ENCODE assay signal across 1 cellular context in the genomic region with DNA sequence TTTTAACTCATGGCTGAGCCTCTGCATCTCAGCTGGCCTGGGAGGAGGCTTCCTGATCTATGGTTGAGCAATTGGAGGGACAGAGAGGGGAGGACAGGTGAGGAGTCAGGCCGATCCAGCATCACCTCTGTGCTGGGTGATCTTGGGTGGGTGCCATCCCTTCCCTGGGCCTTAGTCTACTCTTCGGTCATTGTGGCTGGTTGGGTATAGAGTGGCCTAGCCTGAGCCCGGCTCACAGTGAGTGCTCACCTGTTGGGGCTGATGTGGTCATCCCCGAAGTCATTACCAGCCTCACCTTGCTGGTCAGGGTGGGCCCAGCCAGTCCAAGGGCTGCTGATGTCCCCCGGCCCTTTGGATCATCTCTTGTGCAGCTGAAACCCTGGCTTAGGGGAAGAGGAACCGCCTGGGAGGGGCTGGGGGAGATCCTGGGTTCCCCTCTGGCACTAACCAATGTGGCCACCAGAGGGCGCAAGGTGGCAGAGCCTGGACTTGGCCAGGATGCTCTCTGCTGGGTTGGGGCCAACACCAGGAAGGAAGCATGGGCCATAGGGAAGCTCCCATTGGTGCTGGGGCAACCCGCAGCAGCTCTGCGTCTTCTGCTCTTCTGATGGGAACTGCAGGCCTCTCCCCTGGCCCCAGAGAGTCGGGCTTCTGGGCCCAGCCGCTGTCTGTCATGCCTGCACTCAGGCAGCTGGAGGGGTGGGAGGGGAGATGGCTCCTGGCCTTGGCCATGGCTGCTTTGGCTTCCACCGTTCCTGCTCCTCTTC.
A peak's percentile ranks its signal among the peaks of the same experiment; 100 is the strongest.
TF ChIP-seq lines count a peak whose summit lies in the region.

No MANE protein-coding gene starts in this region.

TF ChIP-seq in HepG2, 621 proteins besides CTCF, POLR2A, EP300 and RAD21 (continued from another document and continues in another):
- TF ChIP-seq, protein P1, sequence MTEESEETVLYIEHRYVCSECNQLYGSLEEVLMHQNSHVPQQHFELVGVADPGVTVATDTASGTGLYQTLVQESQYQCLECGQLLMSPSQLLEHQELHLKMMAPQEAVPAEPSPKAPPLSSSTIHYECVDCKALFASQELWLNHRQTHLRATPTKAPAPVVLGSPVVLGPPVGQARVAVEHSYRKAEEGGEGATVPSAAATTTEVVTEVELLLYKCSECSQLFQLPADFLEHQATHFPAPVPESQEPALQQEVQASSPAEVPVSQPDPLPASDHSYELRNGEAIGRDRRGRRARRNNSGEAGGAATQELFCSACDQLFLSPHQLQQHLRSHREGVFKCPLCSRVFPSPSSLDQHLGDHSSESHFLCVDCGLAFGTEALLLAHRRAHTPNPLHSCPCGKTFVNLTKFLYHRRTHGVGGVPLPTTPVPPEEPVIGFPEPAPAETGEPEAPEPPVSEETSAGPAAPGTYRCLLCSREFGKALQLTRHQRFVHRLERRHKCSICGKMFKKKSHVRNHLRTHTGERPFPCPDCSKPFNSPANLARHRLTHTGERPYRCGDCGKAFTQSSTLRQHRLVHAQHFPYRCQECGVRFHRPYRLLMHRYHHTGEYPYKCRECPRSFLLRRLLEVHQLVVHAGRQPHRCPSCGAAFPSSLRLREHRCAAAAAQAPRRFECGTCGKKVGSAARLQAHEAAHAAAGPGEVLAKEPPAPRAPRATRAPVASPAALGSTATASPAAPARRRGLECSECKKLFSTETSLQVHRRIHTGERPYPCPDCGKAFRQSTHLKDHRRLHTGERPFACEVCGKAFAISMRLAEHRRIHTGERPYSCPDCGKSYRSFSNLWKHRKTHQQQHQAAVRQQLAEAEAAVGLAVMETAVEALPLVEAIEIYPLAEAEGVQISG (CRISPR knock-in tag; IDR thresholded peaks at IDR 0.05): peak; percentile 37; the same call in 1 of the 2 replicates
- TF ChIP-seq NONO (IDR thresholded peaks at IDR 0.05): no peak
- TF ChIP-seq NONO (CRISPR knock-in tag; conservative IDR thresholded peaks at IDR 0.05): no peak
- TF ChIP-seq RCOR2 (CRISPR knock-in tag; IDR thresholded peaks at IDR 0.05): no peak
- peak; percentile 36 for TF ChIP-seq AGO1 (IDR thresholded peaks at IDR 0.05; ENCODE audit: low read depth, low read length, poor library complexity, severe bottlenecking)
- no peak for TF ChIP-seq FOXK2 (IDR thresholded peaks at IDR 0.05)
- peak; percentile 62; the same call in 1 of the 2 replicates for TF ChIP-seq KDM3A (CRISPR knock-in tag; IDR thresholded peaks at IDR 0.05; ENCODE audit: low read depth)
- no peak for TF ChIP-seq NFKB2 (CRISPR knock-in tag; IDR thresholded peaks at IDR 0.05; ENCODE audit: borderline replicate concordance)
- TF ChIP-seq, protein P2, sequence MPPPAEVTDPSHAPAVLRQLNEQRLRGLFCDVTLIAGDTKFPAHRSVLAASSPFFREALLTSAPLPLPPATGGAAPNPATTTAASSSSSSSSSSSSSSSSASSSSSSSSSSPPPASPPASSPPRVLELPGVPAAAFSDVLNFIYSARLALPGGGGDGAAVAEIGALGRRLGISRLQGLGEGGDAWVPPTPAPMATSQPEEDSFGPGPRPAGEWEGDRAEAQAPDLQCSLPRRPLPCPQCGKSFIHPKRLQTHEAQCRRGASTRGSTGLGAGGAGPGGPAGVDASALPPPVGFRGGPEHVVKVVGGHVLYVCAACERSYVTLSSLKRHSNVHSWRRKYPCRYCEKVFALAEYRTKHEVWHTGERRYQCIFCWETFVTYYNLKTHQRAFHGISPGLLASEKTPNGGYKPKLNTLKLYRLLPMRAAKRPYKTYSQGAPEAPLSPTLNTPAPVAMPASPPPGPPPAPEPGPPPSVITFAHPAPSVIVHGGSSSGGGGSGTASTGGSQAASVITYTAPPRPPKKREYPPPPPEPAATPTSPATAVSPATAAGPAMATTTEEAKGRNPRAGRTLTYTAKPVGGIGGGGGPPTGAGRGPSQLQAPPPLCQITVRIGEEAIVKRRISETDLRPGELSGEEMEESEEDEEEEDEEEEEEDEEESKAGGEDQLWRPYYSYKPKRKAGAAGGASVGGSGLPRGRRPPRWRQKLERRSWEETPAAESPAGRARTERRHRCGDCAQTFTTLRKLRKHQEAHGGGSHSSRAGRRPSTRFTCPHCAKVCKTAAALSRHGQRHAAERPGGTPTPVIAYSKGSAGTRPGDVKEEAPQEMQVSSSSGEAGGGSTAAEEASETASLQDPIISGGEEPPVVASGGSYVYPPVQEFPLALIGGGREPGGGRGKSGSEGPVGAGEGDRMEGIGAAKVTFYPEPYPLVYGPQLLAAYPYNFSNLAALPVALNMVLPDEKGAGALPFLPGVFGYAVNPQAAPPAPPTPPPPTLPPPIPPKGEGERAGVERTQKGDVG (CRISPR knock-in tag; IDR thresholded peaks at IDR 0.05; ENCODE audit: borderline replicate concordance): 0 out of 2 replicates have a peak, but pooled peaks have one; percentile 48
- no peak for TF ChIP-seq BCL6 (CRISPR knock-in tag; IDR thresholded peaks at IDR 0.05)
- no peak for TF ChIP-seq ZNF616 (CRISPR knock-in tag; IDR thresholded peaks at IDR 0.05; ENCODE audit: low read depth)
- TF ChIP-seq, protein P3, sequence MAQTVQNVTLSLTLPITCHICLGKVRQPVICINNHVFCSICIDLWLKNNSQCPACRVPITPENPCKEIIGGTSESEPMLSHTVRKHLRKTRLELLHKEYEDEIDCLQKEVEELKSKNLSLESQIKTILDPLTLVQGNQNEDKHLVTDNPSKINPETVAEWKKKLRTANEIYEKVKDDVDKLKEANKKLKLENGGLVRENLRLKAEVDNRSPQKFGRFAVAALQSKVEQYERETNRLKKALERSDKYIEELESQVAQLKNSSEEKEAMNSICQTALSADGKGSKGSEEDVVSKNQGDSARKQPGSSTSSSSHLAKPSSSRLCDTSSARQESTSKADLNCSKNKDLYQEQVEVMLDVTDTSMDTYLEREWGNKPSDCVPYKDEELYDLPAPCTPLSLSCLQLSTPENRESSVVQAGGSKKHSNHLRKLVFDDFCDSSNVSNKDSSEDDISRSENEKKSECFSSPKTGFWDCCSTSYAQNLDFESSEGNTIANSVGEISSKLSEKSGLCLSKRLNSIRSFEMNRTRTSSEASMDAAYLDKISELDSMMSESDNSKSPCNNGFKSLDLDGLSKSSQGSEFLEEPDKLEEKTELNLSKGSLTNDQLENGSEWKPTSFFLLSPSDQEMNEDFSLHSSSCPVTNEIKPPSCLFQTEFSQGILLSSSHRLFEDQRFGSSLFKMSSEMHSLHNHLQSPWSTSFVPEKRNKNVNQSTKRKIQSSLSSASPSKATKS (CRISPR knock-in tag; IDR thresholded peaks at IDR 0.05): no peak
- TF ChIP-seq ZFP41 (CRISPR knock-in tag; IDR thresholded peaks at IDR 0.05; ENCODE audit: borderline replicate concordance): peak; percentile 49; the same call in 1 of the 2 replicates
- no peak for TF ChIP-seq NFKBIZ (CRISPR knock-in tag; IDR thresholded peaks at IDR 0.05)
- no peak for TF ChIP-seq HOXD1 (CRISPR knock-in tag; IDR thresholded peaks at IDR 0.05)
- TF ChIP-seq SAP130 (CRISPR knock-in tag; IDR thresholded peaks at IDR 0.05; ENCODE audit: low read depth): peak; percentile 71
- TF ChIP-seq SOX6 (IDR thresholded peaks at IDR 0.05): no peak
- peak; percentile 24; the same call in 1 of the 2 replicates for TF ChIP-seq SOX6 (CRISPR knock-in tag; IDR thresholded peaks at IDR 0.05)
- no peak for TF ChIP-seq ZNF564 (CRISPR knock-in tag; IDR thresholded peaks at IDR 0.05)
- TF ChIP-seq, protein P4, sequence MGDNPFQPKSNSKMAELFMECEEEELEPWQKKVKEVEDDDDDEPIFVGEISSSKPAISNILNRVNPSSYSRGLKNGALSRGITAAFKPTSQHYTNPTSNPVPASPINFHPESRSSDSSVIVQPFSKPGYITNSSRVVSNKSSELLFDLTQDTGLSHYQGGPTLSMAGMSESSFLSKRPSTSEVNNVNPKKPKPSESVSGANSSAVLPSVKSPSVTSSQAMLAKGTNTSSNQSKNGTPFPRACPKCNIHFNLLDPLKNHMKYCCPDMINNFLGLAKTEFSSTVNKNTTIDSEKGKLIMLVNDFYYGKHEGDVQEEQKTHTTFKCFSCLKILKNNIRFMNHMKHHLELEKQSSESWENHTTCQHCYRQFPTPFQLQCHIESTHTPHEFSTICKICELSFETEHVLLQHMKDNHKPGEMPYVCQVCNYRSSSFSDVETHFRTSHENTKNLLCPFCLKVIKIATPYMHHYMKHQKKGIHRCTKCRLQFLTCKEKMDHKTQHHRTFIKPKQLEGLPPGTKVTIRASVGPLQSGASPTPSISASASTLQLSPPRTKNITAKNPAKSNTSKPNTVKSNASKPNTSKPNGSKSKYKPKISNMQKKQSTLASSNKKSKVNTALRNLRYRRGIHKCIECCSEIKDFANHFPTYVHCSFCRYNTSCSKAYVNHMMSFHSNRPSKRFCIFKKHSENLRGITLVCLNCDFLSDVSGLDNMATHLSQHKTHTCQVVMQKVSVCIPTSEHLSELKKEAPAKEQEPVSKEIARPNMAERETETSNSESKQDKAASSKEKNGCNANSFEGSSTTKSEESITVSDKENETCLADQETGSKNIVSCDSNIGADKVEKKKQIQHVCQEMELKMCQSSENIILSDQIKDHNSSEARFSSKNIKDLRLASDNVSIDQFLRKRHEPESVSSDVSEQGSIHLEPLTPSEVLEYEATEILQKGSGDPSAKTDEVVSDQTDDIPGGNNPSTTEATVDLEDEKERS (CRISPR knock-in tag; IDR thresholded peaks at IDR 0.05): no peak
- TF ChIP-seq ZFX (CRISPR knock-in tag; IDR thresholded peaks at IDR 0.05; ENCODE audit: low read depth): peak; percentile 46; the same call in 1 of the 2 replicates
- no peak for TF ChIP-seq ATF1 (CRISPR knock-in tag; IDR thresholded peaks at IDR 0.05)
- no peak for TF ChIP-seq SALL2 (CRISPR knock-in tag; IDR thresholded peaks at IDR 0.05)
- no peak for TF ChIP-seq ZZZ3 (CRISPR knock-in tag; IDR thresholded peaks at IDR 0.05; ENCODE audit: borderline replicate concordance)
- TF ChIP-seq HES4 (CRISPR knock-in tag; IDR thresholded peaks at IDR 0.05; ENCODE audit: borderline replicate concordance): no peak
- peak; percentile 59 for TF ChIP-seq MYC (CRISPR knock-in tag; IDR thresholded peaks at IDR 0.05; ENCODE audit: borderline replicate concordance)
- TF ChIP-seq ZNF121 (CRISPR knock-in tag; IDR thresholded peaks at IDR 0.05): no peak
- TF ChIP-seq, protein P5, sequence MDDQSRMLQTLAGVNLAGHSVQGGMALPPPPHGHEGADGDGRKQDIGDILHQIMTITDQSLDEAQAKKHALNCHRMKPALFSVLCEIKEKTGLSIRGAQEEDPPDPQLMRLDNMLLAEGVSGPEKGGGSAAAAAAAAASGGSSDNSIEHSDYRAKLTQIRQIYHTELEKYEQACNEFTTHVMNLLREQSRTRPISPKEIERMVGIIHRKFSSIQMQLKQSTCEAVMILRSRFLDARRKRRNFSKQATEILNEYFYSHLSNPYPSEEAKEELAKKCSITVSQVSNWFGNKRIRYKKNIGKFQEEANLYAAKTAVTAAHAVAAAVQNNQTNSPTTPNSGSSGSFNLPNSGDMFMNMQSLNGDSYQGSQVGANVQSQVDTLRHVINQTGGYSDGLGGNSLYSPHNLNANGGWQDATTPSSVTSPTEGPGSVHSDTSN (CRISPR knock-in tag; IDR thresholded peaks at IDR 0.05; ENCODE audit: borderline replicate concordance): no peak
- TF ChIP-seq YEATS2 (CRISPR knock-in tag; IDR thresholded peaks at IDR 0.05; ENCODE audit: borderline replicate concordance): no peak
- TF ChIP-seq, protein P6, sequence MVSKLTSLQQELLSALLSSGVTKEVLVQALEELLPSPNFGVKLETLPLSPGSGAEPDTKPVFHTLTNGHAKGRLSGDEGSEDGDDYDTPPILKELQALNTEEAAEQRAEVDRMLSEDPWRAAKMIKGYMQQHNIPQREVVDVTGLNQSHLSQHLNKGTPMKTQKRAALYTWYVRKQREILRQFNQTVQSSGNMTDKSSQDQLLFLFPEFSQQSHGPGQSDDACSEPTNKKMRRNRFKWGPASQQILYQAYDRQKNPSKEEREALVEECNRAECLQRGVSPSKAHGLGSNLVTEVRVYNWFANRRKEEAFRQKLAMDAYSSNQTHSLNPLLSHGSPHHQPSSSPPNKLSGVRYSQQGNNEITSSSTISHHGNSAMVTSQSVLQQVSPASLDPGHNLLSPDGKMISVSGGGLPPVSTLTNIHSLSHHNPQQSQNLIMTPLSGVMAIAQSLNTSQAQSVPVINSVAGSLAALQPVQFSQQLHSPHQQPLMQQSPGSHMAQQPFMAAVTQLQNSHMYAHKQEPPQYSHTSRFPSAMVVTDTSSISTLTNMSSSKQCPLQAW (CRISPR knock-in tag; IDR thresholded peaks at IDR 0.05): peak; percentile 58; the same call in 1 of the 2 replicates
- TF ChIP-seq MIXL1 (CRISPR knock-in tag; IDR thresholded peaks at IDR 0.05): 0 out of 2 replicates have a peak, but pooled peaks have one; percentile 19
- 0 out of 2 replicates have a peak, but pooled peaks have one; percentile 57 for TF ChIP-seq AHR (CRISPR knock-in tag; IDR thresholded peaks at IDR 0.05)
- no peak for TF ChIP-seq FOXA1 (IDR thresholded peaks at IDR 0.05)
- TF ChIP-seq FOXA1 (CRISPR knock-in tag; IDR thresholded peaks at IDR 0.05): no peak
- TF ChIP-seq RBFOX2 (IDR thresholded peaks at IDR 0.05; ENCODE audit: low read depth, low read length): no peak
- TF ChIP-seq FOSL2 (CRISPR knock-in tag; IDR thresholded peaks at IDR 0.05): 0 out of 2 replicates have a peak, but pooled peaks have one; percentile 10
- TF ChIP-seq, protein P7, sequence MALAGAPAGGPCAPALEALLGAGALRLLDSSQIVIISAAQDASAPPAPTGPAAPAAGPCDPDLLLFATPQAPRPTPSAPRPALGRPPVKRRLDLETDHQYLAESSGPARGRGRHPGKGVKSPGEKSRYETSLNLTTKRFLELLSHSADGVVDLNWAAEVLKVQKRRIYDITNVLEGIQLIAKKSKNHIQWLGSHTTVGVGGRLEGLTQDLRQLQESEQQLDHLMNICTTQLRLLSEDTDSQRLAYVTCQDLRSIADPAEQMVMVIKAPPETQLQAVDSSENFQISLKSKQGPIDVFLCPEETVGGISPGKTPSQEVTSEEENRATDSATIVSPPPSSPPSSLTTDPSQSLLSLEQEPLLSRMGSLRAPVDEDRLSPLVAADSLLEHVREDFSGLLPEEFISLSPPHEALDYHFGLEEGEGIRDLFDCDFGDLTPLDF (CRISPR knock-in tag; IDR thresholded peaks at IDR 0.05): no peak
- TF ChIP-seq ZNF205 (CRISPR knock-in tag; IDR thresholded peaks at IDR 0.05): no peak; the same call in 1 of the 2 replicates
- TF ChIP-seq ERF (CRISPR knock-in tag; IDR thresholded peaks at IDR 0.05): no peak
- TF ChIP-seq, protein P8, sequence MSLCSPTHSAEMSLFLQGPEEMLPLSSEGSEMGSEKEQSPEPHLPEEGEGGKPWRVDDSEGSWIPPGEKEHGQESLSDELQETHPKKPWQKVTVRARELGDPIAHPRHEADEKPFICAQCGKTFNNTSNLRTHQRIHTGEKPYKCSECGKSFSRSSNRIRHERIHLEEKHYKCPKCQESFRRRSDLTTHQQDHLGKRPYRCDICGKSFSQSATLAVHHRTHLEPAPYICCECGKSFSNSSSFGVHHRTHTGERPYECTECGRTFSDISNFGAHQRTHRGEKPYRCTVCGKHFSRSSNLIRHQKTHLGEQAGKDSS (CRISPR knock-in tag; IDR thresholded peaks at IDR 0.05; ENCODE audit: borderline replicate concordance, low read depth): peak; percentile 86; the same call in 1 of the 2 replicates
- TF ChIP-seq MZF1 (CRISPR knock-in tag; IDR thresholded peaks at IDR 0.05; ENCODE audit: borderline replicate concordance): no peak
- no peak for TF ChIP-seq ZFP1 (CRISPR knock-in tag; IDR thresholded peaks at IDR 0.05)
- TF ChIP-seq ZNF781 (CRISPR knock-in tag; IDR thresholded peaks at IDR 0.05; ENCODE audit: borderline replicate concordance, not compliant biosample characterization): no peak
- no peak for TF ChIP-seq JUND (CRISPR knock-in tag; IDR thresholded peaks at IDR 0.05)
- TF ChIP-seq NFRKB (IDR thresholded peaks at IDR 0.05): no peak
- TF ChIP-seq GABPB1 (CRISPR knock-in tag; IDR thresholded peaks at IDR 0.05): peak; percentile 45; the same call in 1 of the 2 replicates
- TF ChIP-seq ZNF263 (CRISPR knock-in tag; IDR thresholded peaks at IDR 0.05): 0 out of 2 replicates have a peak, but pooled peaks have one; percentile 31
- no peak for TF ChIP-seq NRL (CRISPR knock-in tag; IDR thresholded peaks at IDR 0.05; ENCODE audit: borderline replicate concordance)
- peak; percentile 80; the same call in 1 of the 2 replicates for TF ChIP-seq ZSCAN21 (CRISPR knock-in tag; IDR thresholded peaks at IDR 0.05; ENCODE audit: borderline replicate concordance)
- TF ChIP-seq THAP11 (CRISPR knock-in tag; IDR thresholded peaks at IDR 0.05): 0 out of 2 replicates have a peak, but pooled peaks have one; percentile 41
